ENCODE assay signal across 34 cellular contexts in genomic region chr2:165899311-165899710, GRCh38.
"Had no signal": no experiment of that assay in that cellular context is flagged by ENCODE, and none has a peak within 500 bp of the region (broad histone marks: within the 10 kb centered on the region; RNA-seq: fewer than 3 reads in every experiment).

No MANE protein-coding gene starts in this region.

- H3K27ac Mint-ChIP-seq: activated CD4-positive, alpha-beta memory T cell treated with anti-CD3 and anti-CD28 coated beads for 36 hours; activated CD8-positive, alpha-beta memory T cell treated with anti-CD3 and anti-CD28 coated beads, Interleukin-2, amount 10 ng/mL, durations not matched to agents 7 days and 5 days; activated naive CD4-positive, alpha-beta T cell treated with anti-CD3 and anti-CD28 coated beads, Interleukin-2, amount 10 ng/mL, durations not matched to agents 7 days and 5 days; activated naive CD8-positive, alpha-beta T cell; activated naive CD8-positive, alpha-beta T cell treated with anti-CD3 and anti-CD28 coated beads, Interleukin-2, amount 50 U/mL, for 24 hours; T-helper 1 cell treated with Interleukin-12 subunit alpha and Interleukin-12 subunit beta and Interleukin-4 antibody, amounts not matched to agents 30 μg/mL and 1 μg/mL, for 36 hours; T-helper 2 cell treated with Interferon-gamma antibody and Interleukin-4, amounts not matched to agents 5 μg/mL and 100 μg/mL, for 36 hours; WTC11 had no signal

- ATAC-seq: activated CD4-positive, CD25-positive, alpha-beta regulatory T cell treated with anti-CD3 and anti-CD28 coated beads, Interleukin-2, amount 50 U/mL, for 24 hours; activated CD8-positive, alpha-beta memory T cell treated with anti-CD3 and anti-CD28 coated beads, Interleukin-2, amount 10 ng/mL, durations not matched to agents 7 days and 5 days; activated naive CD8-positive, alpha-beta T cell treated with anti-CD3 and anti-CD28 coated beads, Interleukin-2, amount 50 U/mL, for 24 hours; WTC11 had no signal

- H3K9me3 Mint-ChIP-seq: activated CD4-positive, alpha-beta memory T cell treated with anti-CD3 and anti-CD28 coated beads for 36 hours; activated naive CD4-positive, alpha-beta T cell treated with anti-CD3 and anti-CD28 coated beads, Interleukin-2, amount 10 ng/mL, durations not matched to agents 7 days and 5 days; activated naive CD8-positive, alpha-beta T cell treated with anti-CD3 and anti-CD28 coated beads, Interleukin-2, amount 50 U/mL, for 24 hours; T-helper 1 cell treated with Interleukin-12 subunit alpha and Interleukin-12 subunit beta and Interleukin-4 antibody, amounts not matched to agents 30 μg/mL and 1 μg/mL, for 36 hours; T-helper 2 cell treated with Interferon-gamma antibody and Interleukin-4, amounts not matched to agents 5 μg/mL and 100 μg/mL, for 36 hours; WTC11 had no signal

- H3K4me1 ChIP-seq: Peyer's patch had no signal

- H3K27me3 Mint-ChIP-seq: activated CD4-positive, alpha-beta memory T cell treated with anti-CD3 and anti-CD28 coated beads for 36 hours; activated CD8-positive, alpha-beta memory T cell treated with anti-CD3 and anti-CD28 coated beads, Interleukin-2, amount 10 ng/mL, durations not matched to agents 7 days and 5 days; activated naive CD4-positive, alpha-beta T cell treated with anti-CD3 and anti-CD28 coated beads, Interleukin-2, amount 10 ng/mL, durations not matched to agents 7 days and 5 days; activated naive CD8-positive, alpha-beta T cell; activated naive CD8-positive, alpha-beta T cell treated with anti-CD3 and anti-CD28 coated beads, Interleukin-2, amount 50 U/mL, for 24 hours had no signal

- H3K27me3 ChIP-seq: brain microvascular endothelial cell, cardiac muscle cell, MG63, Peyer's patch had no signal

- H3K4me1 Mint-ChIP-seq: WTC11 had no signal

- H3K27ac ChIP-seq: brain microvascular endothelial cell, cardiac muscle cell, Peyer's patch, RWPE1, SK-N-MC had no signal

- H3K4me3 Mint-ChIP-seq: activated CD4-positive, alpha-beta memory T cell treated with anti-CD3 and anti-CD28 coated beads for 36 hours; activated CD8-positive, alpha-beta memory T cell treated with anti-CD3 and anti-CD28 coated beads, Interleukin-2, amount 10 ng/mL, durations not matched to agents 7 days and 5 days; activated naive CD4-positive, alpha-beta T cell treated with anti-CD3 and anti-CD28 coated beads, Interleukin-2, amount 10 ng/mL, durations not matched to agents 7 days and 5 days; activated naive CD8-positive, alpha-beta T cell; activated naive CD8-positive, alpha-beta T cell treated with anti-CD3 and anti-CD28 coated beads, Interleukin-2, amount 50 U/mL, for 24 hours; T-helper 1 cell treated with Interleukin-12 subunit alpha and Interleukin-12 subunit beta and Interleukin-4 antibody, amounts not matched to agents 30 μg/mL and 1 μg/mL, for 36 hours; T-helper 2 cell treated with Interferon-gamma antibody and Interleukin-4, amounts not matched to agents 5 μg/mL and 100 μg/mL, for 36 hours; WTC11 had no signal

- H3K4me3 ChIP-seq: cardiac muscle cell, MG63, Peyer's patch, SK-N-MC had no signal

- DNase-seq: activated CD4-positive, alpha-beta memory T cell treated with anti-CD3 and anti-CD28 coated beads for 36 hours; activated CD4-positive, alpha-beta T cell treated with anti-CD3 and anti-CD28 coated beads for 4 hours; activated CD4-positive, alpha-beta T cell treated with anti-CD3 and anti-CD28 coated beads, Interleukin-2, amount 50 U/mL, for 1 hour; activated CD8-positive, alpha-beta memory T cell treated with anti-CD3 and anti-CD28 coated beads for 24 hours; activated CD8-positive, alpha-beta memory T cell treated with anti-CD3 and anti-CD28 coated beads, Interleukin-2, amount 10 ng/mL, durations not matched to agents 7 days and 5 days; activated CD8-positive, alpha-beta memory T cell treated with anti-CD3 and anti-CD28 coated beads, Interleukin-2, amount 50 U/mL, for 48 hours; activated effector memory CD4-positive, alpha-beta T cell treated with Interleukin-2 at 50 U/mL for 16 hours; activated naive CD4-positive, alpha-beta T cell treated with anti-CD3 and anti-CD28 coated beads, Interleukin-2, amount 10 ng/mL, durations not matched to agents 7 days and 5 days; activated naive CD8-positive, alpha-beta T cell treated with anti-CD3 and anti-CD28 coated beads, Interleukin-2, amount 50 U/mL, for 24 hours; activated T-cell treated with anti-CD3 and anti-CD28 coated beads, Interleukin-2, amount 50 U/mL, for 48 hours; amniotic stem cell; aorta; brain microvascular endothelial cell; MG63; NCI-H1048; NCI-H1105 treated with DMSO at 0.1 percent for 48 hours; NCI-H1436; NCI-H1694 treated with DMSO at 0.1 percent for 48 hours; NCI-H2029; NCI-H510A; NCI-H526; NCI-H748 treated with DMSO at 0.1 percent for 48 hours; NK-92 treated with Interleukin-12 subunit alpha and Interleukin-12 subunit beta, amount 100 ng/mL, for 24 hours; PC-3; Peyer's patch; Right ventricle myocardium superior had no signal
